Comparison of ENCODE assay signal across 25 cellular contexts in the genomic region with DNA sequence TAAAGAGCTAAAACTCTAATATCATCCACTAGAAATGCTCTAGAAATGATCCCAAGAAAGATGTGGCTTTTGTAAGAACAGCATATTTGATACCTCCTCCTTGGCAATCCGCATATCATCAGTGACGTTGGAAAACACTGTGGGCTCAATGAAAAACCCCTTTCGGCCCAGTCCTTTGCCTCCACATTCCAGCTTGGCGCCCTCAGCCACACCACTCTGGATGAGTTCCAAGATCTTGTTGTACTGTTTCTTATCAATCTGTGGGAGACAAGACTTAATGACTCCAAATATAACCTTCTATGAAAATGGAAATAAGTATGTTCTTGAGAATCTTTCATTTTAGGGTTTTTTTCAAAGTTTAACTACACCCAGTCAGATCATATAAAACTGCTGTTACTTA.
"Had no signal": no experiment of that assay in that cellular context is flagged by ENCODE, and none has a peak within 500 bp of the region (broad histone marks: within the 10 kb centered on the region; RNA-seq: fewer than 3 reads in every experiment).

No MANE protein-coding gene starts in this region.

- DNase-seq: dorsolateral prefrontal cortex; effector CD4-positive, alpha-beta T cell; foreskin fibroblast; gastrocnemius medialis; head of caudate nucleus; kidney; left lung; lower lobe of right lung; naive thymus-derived CD8-positive, alpha-beta T cell; pancreas; retina; stimulated activated CD4-positive, alpha-beta T cell treated with anti-CD3 and anti-CD28 coated beads, Interleukin-12 subunit alpha, Interleukin-12 subunit beta, amount 100 ng/mL, for 4 hours; stimulated activated CD4-positive, alpha-beta T cell treated with anti-CD3 and anti-CD28 coated beads, Interleukin-1b, Interleukin-23, amount 100 ng/mL, for 48 hours; stimulated activated CD4-positive, alpha-beta T cell treated with anti-CD3 and anti-CD28 coated beads, Interleukin-4, amount 100 ng/mL, for 1 hour; stimulated activated CD8-positive, alpha-beta memory T cell treated with anti-CD3 and anti-CD28 coated beads, Interleukin-4, amount 100 ng/mL, for 48 hours; stimulated activated naive CD4-positive, alpha-beta T cell; stimulated activated naive CD8-positive, alpha-beta T cell treated with anti-CD3 and anti-CD28 coated beads, Interleukin-15, amount 100 ng/mL, for 72 hours; thyroid gland; trophoblast cell had no signal

- H3K4me2 ChIP-seq: hepatocyte, smooth muscle cell had no signal

- H3K9me3 ChIP-seq: gastrocnemius medialis, left lung, lower lobe of right lung, neutrophil, pancreas, suprapubic skin, thyroid gland, vagina had no signal

- ATAC-seq: gastrocnemius medialis; left lung; lower lobe of right lung; naive thymus-derived CD8-positive, alpha-beta T cell; pancreas; sciatic nerve; stimulated activated naive CD8-positive, alpha-beta T cell treated with anti-CD3 and anti-CD28 coated beads, Interleukin-15, amount 100 ng/mL, for 72 hours had no signal

- H3K4me1 ChIP-seq: gastrocnemius medialis, left lung, lower lobe of right lung, pancreas, suprapubic skin, thyroid gland, vagina had no signal

- H2AFZ ChIP-seq: hepatocyte had no signal

- H3K4me3 ChIP-seq: dorsolateral prefrontal cortex, gastrocnemius medialis, hepatocyte, left lung, lower lobe of right lung, pancreas, smooth muscle cell, suprapubic skin, thyroid gland, vagina had no signal

- H3K79me2 ChIP-seq: hepatocyte had no signal

- H3K27ac ChIP-seq: dorsolateral prefrontal cortex, gastrocnemius medialis, hepatocyte, left lung, lower lobe of right lung, neutrophil, pancreas, suprapubic skin, thyroid gland, vagina had no signal

- H3K27me3 ChIP-seq: gastrocnemius medialis, hepatocyte, left lung, pancreas, thyroid gland, vagina had no signal

- H3K36me3 ChIP-seq: gastrocnemius medialis, left lung, lower lobe of right lung, neutrophil, pancreas, suprapubic skin, thyroid gland, vagina had no signal
